ENCODE assay signal across 1 cellular context in the genomic region with DNA sequence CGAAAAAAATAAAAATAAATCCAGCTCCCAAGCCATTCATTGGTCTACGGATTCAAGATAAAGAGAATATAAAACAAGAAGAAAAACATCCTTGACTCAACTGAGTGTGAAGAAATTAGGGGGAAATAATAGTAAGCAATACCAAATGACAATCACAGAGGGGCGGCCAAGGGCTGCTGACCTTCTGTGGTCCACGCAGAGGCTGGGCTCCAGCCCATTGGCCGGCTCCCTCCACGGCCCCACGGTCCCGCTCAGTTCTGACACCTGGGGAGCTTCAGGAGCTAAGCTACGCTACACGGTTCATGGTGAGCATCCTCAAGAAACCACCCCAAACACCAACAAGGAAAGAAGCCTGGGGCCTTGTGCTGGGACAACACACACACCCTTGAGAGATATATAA.
TF ChIP-seq lines count a peak whose summit lies in the region.

No MANE protein-coding gene starts in this region.

TF ChIP-seq in GM23338, 12 proteins besides CTCF, POLR2A, EP300 and RAD21 (continued from another document):
- TF ChIP-seq, protein P1, sequence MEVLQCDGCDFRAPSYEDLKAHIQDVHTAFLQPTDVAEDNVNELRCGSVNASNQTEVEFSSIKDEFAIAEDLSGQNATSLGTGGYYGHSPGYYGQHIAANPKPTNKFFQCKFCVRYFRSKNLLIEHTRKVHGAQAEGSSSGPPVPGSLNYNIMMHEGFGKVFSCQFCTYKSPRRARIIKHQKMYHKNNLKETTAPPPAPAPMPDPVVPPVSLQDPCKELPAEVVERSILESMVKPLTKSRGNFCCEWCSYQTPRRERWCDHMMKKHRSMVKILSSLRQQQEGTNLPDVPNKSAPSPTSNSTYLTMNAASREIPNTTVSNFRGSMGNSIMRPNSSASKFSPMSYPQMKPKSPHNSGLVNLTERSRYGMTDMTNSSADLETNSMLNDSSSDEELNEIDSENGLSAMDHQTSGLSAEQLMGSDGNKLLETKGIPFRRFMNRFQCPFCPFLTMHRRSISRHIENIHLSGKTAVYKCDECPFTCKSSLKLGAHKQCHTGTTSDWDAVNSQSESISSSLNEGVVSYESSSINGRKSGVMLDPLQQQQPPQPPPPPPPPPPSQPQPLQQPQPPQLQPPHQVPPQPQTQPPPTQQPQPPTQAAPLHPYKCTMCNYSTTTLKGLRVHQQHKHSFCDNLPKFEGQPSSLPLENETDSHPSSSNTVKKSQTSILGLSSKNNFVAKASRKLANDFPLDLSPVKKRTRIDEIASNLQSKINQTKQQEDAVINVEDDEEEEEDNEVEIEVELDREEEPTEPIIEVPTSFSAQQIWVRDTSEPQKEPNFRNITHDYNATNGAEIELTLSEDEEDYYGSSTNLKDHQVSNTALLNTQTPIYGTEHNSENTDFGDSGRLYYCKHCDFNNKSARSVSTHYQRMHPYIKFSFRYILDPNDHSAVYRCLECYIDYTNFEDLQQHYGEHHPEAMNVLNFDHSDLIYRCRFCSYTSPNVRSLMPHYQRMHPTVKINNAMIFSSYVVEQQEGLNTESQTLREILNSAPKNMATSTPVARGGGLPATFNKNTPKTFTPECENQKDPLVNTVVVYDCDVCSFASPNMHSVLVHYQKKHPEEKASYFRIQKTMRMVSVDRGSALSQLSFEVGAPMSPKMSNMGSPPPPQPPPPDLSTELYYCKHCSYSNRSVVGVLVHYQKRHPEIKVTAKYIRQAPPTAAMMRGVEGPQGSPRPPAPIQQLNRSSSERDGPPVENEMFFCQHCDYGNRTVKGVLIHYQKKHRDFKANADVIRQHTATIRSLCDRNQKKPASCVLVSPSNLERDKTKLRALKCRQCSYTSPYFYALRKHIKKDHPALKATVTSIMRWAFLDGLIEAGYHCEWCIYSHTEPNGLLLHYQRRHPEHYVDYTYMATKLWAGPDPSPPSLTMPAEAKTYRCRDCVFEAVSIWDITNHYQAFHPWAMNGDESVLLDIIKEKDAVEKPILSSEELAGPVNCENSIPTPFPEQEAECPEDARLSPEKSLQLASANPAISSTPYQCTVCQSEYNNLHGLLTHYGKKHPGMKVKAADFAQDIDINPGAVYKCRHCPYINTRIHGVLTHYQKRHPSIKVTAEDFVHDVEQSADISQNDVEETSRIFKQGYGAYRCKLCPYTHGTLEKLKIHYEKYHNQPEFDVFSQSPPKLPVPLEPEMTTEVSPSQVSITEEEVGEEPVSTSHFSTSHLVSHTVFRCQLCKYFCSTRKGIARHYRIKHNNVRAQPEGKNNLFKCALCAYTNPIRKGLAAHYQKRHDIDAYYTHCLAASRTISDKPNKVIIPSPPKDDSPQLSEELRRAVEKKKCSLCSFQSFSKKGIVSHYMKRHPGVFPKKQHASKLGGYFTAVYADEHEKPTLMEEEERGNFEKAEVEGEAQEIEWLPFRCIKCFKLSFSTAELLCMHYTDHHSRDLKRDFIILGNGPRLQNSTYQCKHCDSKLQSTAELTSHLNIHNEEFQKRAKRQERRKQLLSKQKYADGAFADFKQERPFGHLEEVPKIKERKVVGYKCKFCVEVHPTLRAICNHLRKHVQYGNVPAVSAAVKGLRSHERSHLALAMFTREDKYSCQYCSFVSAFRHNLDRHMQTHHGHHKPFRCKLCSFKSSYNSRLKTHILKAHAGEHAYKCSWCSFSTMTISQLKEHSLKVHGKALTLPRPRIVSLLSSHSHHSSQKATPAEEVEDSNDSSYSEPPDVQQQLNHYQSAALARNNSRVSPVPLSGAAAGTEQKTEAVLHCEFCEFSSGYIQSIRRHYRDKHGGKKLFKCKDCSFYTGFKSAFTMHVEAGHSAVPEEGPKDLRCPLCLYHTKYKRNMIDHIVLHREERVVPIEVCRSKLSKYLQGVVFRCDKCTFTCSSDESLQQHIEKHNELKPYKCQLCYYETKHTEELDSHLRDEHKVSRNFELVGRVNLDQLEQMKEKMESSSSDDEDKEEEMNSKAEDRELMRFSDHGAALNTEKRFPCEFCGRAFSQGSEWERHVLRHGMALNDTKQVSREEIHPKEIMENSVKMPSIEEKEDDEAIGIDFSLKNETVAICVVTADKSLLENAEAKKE (CRISPR knock-in tag; IDR thresholded peaks at IDR 0.05), result no peak
- TF ChIP-seq EZH2phosphoT487 (IDR thresholded peaks at IDR 0.05; ENCODE audit: unreplicated experiment) (no peak), ZNF331 (CRISPR knock-in tag; IDR thresholded peaks at IDR 0.05; ENCODE audit: low read depth) (no peak), POLR2AphosphoS5 (IDR thresholded peaks at IDR 0.05; ENCODE audit: low read depth) (no peak), NANOG (IDR thresholded peaks at IDR 0.05; ENCODE audit: borderline replicate concordance) (no peak), ZNF114 (CRISPR knock-in tag; IDR thresholded peaks at IDR 0.05) (no peak)
- TF ChIP-seq, protein P2, sequence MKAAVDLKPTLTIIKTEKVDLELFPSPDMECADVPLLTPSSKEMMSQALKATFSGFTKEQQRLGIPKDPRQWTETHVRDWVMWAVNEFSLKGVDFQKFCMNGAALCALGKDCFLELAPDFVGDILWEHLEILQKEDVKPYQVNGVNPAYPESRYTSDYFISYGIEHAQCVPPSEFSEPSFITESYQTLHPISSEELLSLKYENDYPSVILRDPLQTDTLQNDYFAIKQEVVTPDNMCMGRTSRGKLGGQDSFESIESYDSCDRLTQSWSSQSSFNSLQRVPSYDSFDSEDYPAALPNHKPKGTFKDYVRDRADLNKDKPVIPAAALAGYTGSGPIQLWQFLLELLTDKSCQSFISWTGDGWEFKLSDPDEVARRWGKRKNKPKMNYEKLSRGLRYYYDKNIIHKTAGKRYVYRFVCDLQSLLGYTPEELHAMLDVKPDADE (IDR thresholded peaks at IDR 0.05), result no peak
